Comparison of ENCODE assay signal across 14 cellular contexts in genomic region chr5:140169410-140169809, GRCh38. TPM values are rescaled to one million over a fixed set of nuclear protein-coding genes. Genes with fewer than 3 reads are reported as not detected.
A peak's percentile ranks its signal among the peaks of the same experiment; 100 is the strongest.
DNase-seq lines count a peak whose midpoint lies in the region; ATAC-seq and TF ChIP-seq lines count a peak whose summit lies in the region.
"Had no signal": no experiment of that assay in that cellular context is flagged by ENCODE, and none has a peak within 500 bp of the region (broad histone marks: within the 10 kb centered on the region; RNA-seq: fewer than 3 reads in every experiment).

No MANE protein-coding gene starts in this region.

- H3K27ac Mint-ChIP-seq in glutamatergic neuron (ENCODE audit: unreplicated experiment): no peak overlapping the region
- H3K27ac Mint-ChIP-seq: stimulated activated naive CD8-positive, alpha-beta T cell treated with anti-CD3 and anti-CD28 coated beads, Interleukin-15, amount 100 ng/mL, for 72 hours had no signal

- H3F3A ChIP-seq in PC-3 (ENCODE audit: low read length, unreplicated experiment): no peaks in the 10 kb centered on the region

- H3K4me3 ChIP-seq in BE2C (ENCODE audit: low read depth, low read length): no peak overlapping the region
- no peak overlapping the region for H3K4me3 ChIP-seq in PC-3 (ENCODE audit: low read length)
- H3K4me3 ChIP-seq in fibroblast of pulmonary artery (replicated peaks; ENCODE audit: low read depth, low read length): no peak overlapping the region
- H3K4me3 ChIP-seq: ascending aorta had no signal

- H3K4me2 ChIP-seq in PC-3 (ENCODE audit: low read length): no peak overlapping the region

- peaks cover 5% of the 10 kb centered on the region for H3K27me3 Mint-ChIP-seq in glutamatergic neuron (ENCODE audit: unreplicated experiment)
- H3K27me3 Mint-ChIP-seq: stimulated activated naive CD8-positive, alpha-beta T cell treated with anti-CD3 and anti-CD28 coated beads, Interleukin-15, amount 100 ng/mL, for 72 hours had no signal

- intact Hi-C loops in PC-3 (cut with micrococcal nuclease): loop anchor here (5.0 kb wide), 1 partner anchor 188 kb away; no protein-coding TSS in a partner anchor

- in situ Hi-C loops in GM13977 (cut with MboI; ENCODE audit: low pct_unique_long_range_greater_than_20kb, low sequenced_read_pairs, unreplicated experiment): loop anchor here (10.0 to 25.0 kb wide), 2 partner anchors 105 to 382 kb away; partner anchors contain the start of gene PSD2

- H3K4me1 ChIP-seq in BE2C (peaks cover 6% of the 10 kb centered on the region; the same call in 1 of the 2 replicates), PC-3 (ENCODE audit: insufficient read depth, low read length) (peaks cover 34% of the 10 kb centered on the region)

- H3K36me3 Mint-ChIP-seq in glutamatergic neuron (ENCODE audit: unreplicated experiment): no peaks in the 10 kb centered on the region

- H3K9me2 ChIP-seq in PC-3 (replicated peaks; ENCODE audit: low read length): no peaks in the 10 kb centered on the region

- H4K20me1 ChIP-seq in PC-3 (ENCODE audit: low read length): no peaks in the 10 kb centered on the region

- no peak overlapping the region for H2AFZ ChIP-seq in PC-3 (ENCODE audit: low read length)

- H3K9me3 ChIP-seq in BE2C (no peaks in the 10 kb centered on the region), PC-3 (ENCODE audit: low read length) (no peaks in the 10 kb centered on the region)
- H3K9me3 ChIP-seq: ascending aorta had no signal

- BruUV-seq in PC-3 (replicated peaks; lab: Mats Ljungman, UMichigan): no TSS peak

- no peaks in the 10 kb centered on the region for H3K9me3 Mint-ChIP-seq in glutamatergic neuron (ENCODE audit: unreplicated experiment)
- H3K9me3 Mint-ChIP-seq: stimulated activated naive CD8-positive, alpha-beta T cell treated with anti-CD3 and anti-CD28 coated beads, Interleukin-15, amount 100 ng/mL, for 72 hours had no signal

- peak; percentile 59 for ATAC-seq in PC-3
- no peak for ATAC-seq in HG03045 (IDR thresholded peaks at IDR 0.05; ENCODE audit: unreplicated experiment)
- ATAC-seq: stimulated activated naive CD8-positive, alpha-beta T cell treated with anti-CD3 and anti-CD28 coated beads, Interleukin-15, amount 100 ng/mL, for 72 hours had no signal

- H3K4me3 Mint-ChIP-seq in glutamatergic neuron (ENCODE audit: unreplicated experiment): no peak overlapping the region
- H3K4me3 Mint-ChIP-seq: stimulated activated naive CD8-positive, alpha-beta T cell treated with anti-CD3 and anti-CD28 coated beads, Interleukin-15, amount 100 ng/mL, for 72 hours had no signal

- no peaks in the 10 kb centered on the region for H3K27me3 ChIP-seq in BE2C
- H3K27me3 ChIP-seq in PC-3 (ENCODE audit: low read length): no peaks in the 10 kb centered on the region
- H3K27me3 ChIP-seq: ascending aorta had no signal

- H3K36me3 ChIP-seq in BE2C (no peaks in the 10 kb centered on the region), PC-3 (ENCODE audit: low read depth, low read length) (no peaks in the 10 kb centered on the region)
- H3K36me3 ChIP-seq: ascending aorta, WERI-Rb-1 had no signal

- POLR2A ChIA-PET in PC-3 (lab: Charles Lee; ENCODE audit: unreplicated experiment): no interaction called here

- TF ChIP-seq CTCF in BE2C (IDR thresholded peaks at IDR 0.05; ENCODE audit: low read depth, low read length) (peak; percentile 31), GM13977 (IDR thresholded peaks at IDR 0.05; ENCODE audit: extremely low read depth, insufficient read depth, missing control alignments) (peak; percentile 18), PC-3 (conservative IDR thresholded peaks at IDR 0.05; ENCODE audit: low read depth, low read length) (peak; percentile 46), fibroblast of pulmonary artery (IDR thresholded peaks at IDR 0.05; ENCODE audit: low read length, missing control alignments) (peak; percentile 24), glutamatergic neuron (IDR thresholded peaks at IDR 0.05; ENCODE audit: partially characterized antibody, unreplicated experiment) (no peak)

- DNase-seq in BE2C: no peak
- no peak for DNase-seq in GM13977 (ENCODE audit: low spot score)
- peak; percentile 42 for DNase-seq in PC-3
- peak; percentile 35 for DNase-seq in fibroblast of pulmonary artery (ENCODE audit: low read depth)
- DNase-seq in NCI-H1436 (lab: John Stamatoyannopoulos, UW): no peak
- DNase-seq in NCI-H2171 treated with DMSO at 0.1 percent for 48 hours (lab: John Stamatoyannopoulos, UW): no peak
- no peak for DNase-seq in glutamatergic neuron
- DNase-seq: activated T-cell treated with anti-CD3 and anti-CD28 coated beads for 4 hours; H7; retina; stimulated activated naive CD8-positive, alpha-beta T cell treated with anti-CD3 and anti-CD28 coated beads, Interleukin-15, amount 100 ng/mL, for 72 hours; WERI-Rb-1 had no signal

- CTCF ChIA-PET in PC-3 (lab: Charles Lee): interaction anchor here (0.7 to 1.2 kb wide), 7 partner anchors 10 to 189 kb away, joined by 3 to 6 read pairs (median 4); partner anchors contain the start of gene HBEGF

- no peaks in the 10 kb centered on the region for H3K79me2 ChIP-seq in PC-3 (ENCODE audit: low read length)

- peaks cover 5% of the 10 kb centered on the region for H3K4me1 Mint-ChIP-seq in glutamatergic neuron (ENCODE audit: low read depth, unreplicated experiment)

- H3K9ac ChIP-seq in PC-3 (ENCODE audit: low read length): no peak overlapping the region

- no peak overlapping the region for H3K27ac ChIP-seq in PC-3 (ENCODE audit: low read length)
- H3K27ac ChIP-seq: ascending aorta, WERI-Rb-1 had no signal

RNA-seq across cellular contexts. Expression of gene CYSTM1, which starts 5.6 kb away (rescaled TPM):
- polyA plus RNA-seq in BE2C (2012; ENCODE audit: insufficient read depth, insufficient read length, low read depth): 72.8 TPM
- total RNA-seq in PC-3 (2014; rRNA removed) (24.3 and 43.3 TPM in 2 replicates), glutamatergic neuron (ENCODE audit: unreplicated experiment) (37.4 TPM)

RNA-seq across cellular contexts. Expression of gene IGIP, which starts 43.7 kb away (rescaled TPM):
- polyA plus RNA-seq in BE2C (2012; ENCODE audit: insufficient read depth, insufficient read length, low read depth): 4.0 TPM
- total RNA-seq in PC-3 (2014; rRNA removed): 1.3 and 2.1 TPM in 2 replicates
- total RNA-seq in glutamatergic neuron (ENCODE audit: unreplicated experiment): 0.98 TPM

RNA-seq across cellular contexts. Expression of gene PURA, which starts 55.5 kb away (rescaled TPM):
- 36.3 TPM for polyA plus RNA-seq in BE2C (2012; ENCODE audit: insufficient read depth, insufficient read length, low read depth)
- total RNA-seq in PC-3 (2014; rRNA removed): 7.3 and 8.5 TPM in 2 replicates
- 4.1 TPM for total RNA-seq in glutamatergic neuron (ENCODE audit: unreplicated experiment)

Comparison
In these comparisons a context has a peak if more than half of its experiments do, and no peak if none do; other contexts are left out.
1. DNase-seq: peak in PC-3 (single experiment) and fibroblast of pulmonary artery (single experiment); none in BE2C (single experiment), GM13977 (single experiment), NCI-H1436 (single experiment), NCI-H2171 treated with DMSO at 0.1 percent for 48 hours (single experiment) and glutamatergic neuron (single experiment).